15 cellular contexts compared by ENCODE assay signal in genomic region chr12:26809611-26810298, GRCh38. TPM values are rescaled to one million over a fixed set of nuclear protein-coding genes. Genes with fewer than 3 reads are reported as not detected.
DNase-seq lines count a peak whose midpoint lies in the region; ATAC-seq and TF ChIP-seq lines count a peak whose summit lies in the region.
"Had no signal": no experiment of that assay in that cellular context is flagged by ENCODE, and none has a peak within 500 bp of the region (broad histone marks: within the 10 kb centered on the region; RNA-seq: fewer than 3 reads in every experiment).

No MANE protein-coding gene starts in this region.

- no peak overlapping the region for H4K91ac ChIP-seq in mesenchymal stem cell (ENCODE audit: low read length)

- peaks cover 0 to 45% (median 28%) of the 10 kb centered on the region in 9 donors for H3K4me1 ChIP-seq in heart right ventricle
- H3K4me1 ChIP-seq in breast epithelium, result no peaks in the 10 kb centered on the region
- H3K4me1 ChIP-seq in mesenchymal stem cell (ENCODE audit: control insufficient read depth, insufficient read depth, low read depth, low read length), result peaks cover 4% of the 10 kb centered on the region
- H3K4me1 ChIP-seq in aorta (ENCODE audit: control insufficient read depth in 1 of 2, insufficient read depth in 2 of 2, low read length in 2 of 2), result peaks cover 0 to under 1% of the 10 kb centered on the region in 2 donors
- peaks cover 0 to 17% of the 10 kb centered on the region in 2 donors for H3K4me1 ChIP-seq in left lung

- H3K18ac ChIP-seq in mesenchymal stem cell (ENCODE audit: low read depth in 1 of 2, low read length in 2 of 2), result no peak overlapping the region

- H2BK15ac ChIP-seq in mesenchymal stem cell (ENCODE audit: low read depth, poor library complexity, severe bottlenecking), result no peak overlapping the region

- H2BK120ac ChIP-seq in mesenchymal stem cell (ENCODE audit: low read depth, low read length), result no peak overlapping the region

- ATAC-seq in heart right ventricle, result peak in 3 of 8 donors; percentile 5 to 66 (median 51)
- ATAC-seq in aorta (ENCODE audit: low FRiP score), result no peak
- ATAC-seq in left lung, result no peak
- no peak for ATAC-seq in GM18517 (IDR thresholded peaks at IDR 0.05; ENCODE audit: unreplicated experiment)
- ATAC-seq: natural killer cell had no signal

- TF ChIP-seq CTCF in heart right ventricle (IDR thresholded peaks at IDR 0.05), result no peak
- TF ChIP-seq CTCF in breast epithelium (IDR thresholded peaks at IDR 0.05), result no peak
- no peak for TF ChIP-seq CTCF in left lung (IDR thresholded peaks at IDR 0.05)

- H3K36me3 ChIP-seq in heart right ventricle (no peaks in the 10 kb centered on the region), breast epithelium (no peaks in the 10 kb centered on the region), mesenchymal stem cell (ENCODE audit: control insufficient read depth in 1 of 2, insufficient read depth in 2 of 2, low read depth in 1 of 2, low read length in 2 of 2) (no peaks in the 10 kb centered on the region), aorta (ENCODE audit: control insufficient read depth in 1 of 2, insufficient read depth in 2 of 2, low read length in 1 of 2) (no peaks in the 10 kb centered on the region), left lung (no peaks in the 10 kb centered on the region)
- H3K36me3 ChIP-seq: vagina had no signal

- no peak overlapping the region for H4K8ac ChIP-seq in mesenchymal stem cell (ENCODE audit: low read length)

- H2AK5ac ChIP-seq in mesenchymal stem cell (ENCODE audit: low read length, severe bottlenecking), result no peak overlapping the region

- H2BK5ac ChIP-seq in mesenchymal stem cell (ENCODE audit: low read depth, low read length, poor library complexity, severe bottlenecking), result no peak overlapping the region

- intact Hi-C loops in heart right ventricle (cut with DNase I), result no loop called here
- intact Hi-C loops in cardiac septum (cut with DNase I), result no loop called here
- intact Hi-C loops in breast epithelium (cut with DNase I; ENCODE audit: low total_unique reads), result no loop called here
- intact Hi-C loops in aorta (cut with DNase I), result no loop called here
- intact Hi-C loops in left lung (cut with DNase I), result no loop called here

- H3K9ac ChIP-seq in mesenchymal stem cell (ENCODE audit: low read length), result peak overlapping the region; percentile 78

- H3K4ac ChIP-seq in mesenchymal stem cell (ENCODE audit: low read depth in 1 of 2, low read length in 2 of 2), result no peak overlapping the region

- H3K9me3 ChIP-seq in heart right ventricle (no peaks in the 10 kb centered on the region), breast epithelium (no peaks in the 10 kb centered on the region), mesenchymal stem cell (ENCODE audit: control insufficient read depth, low read length) (no peaks in the 10 kb centered on the region), aorta (ENCODE audit: control insufficient read depth, low read length) (no peaks in the 10 kb centered on the region), left lung (no peaks in the 10 kb centered on the region)
- H3K9me3 ChIP-seq: vagina had no signal

- H3K4me3 ChIP-seq in heart right ventricle (no peak overlapping the region), breast epithelium (no peak overlapping the region), mesenchymal stem cell (ENCODE audit: insufficient read depth in 1 of 2, low read depth in 1 of 2, low read length in 2 of 2) (no peak overlapping the region), aorta (ENCODE audit: low read length in 2 of 2) (no peak overlapping the region), left lung (no peak overlapping the region)
- H3K4me3 ChIP-seq: vagina had no signal

- H3K79me1 ChIP-seq in mesenchymal stem cell (replicated peaks; ENCODE audit: low read length, poor library complexity, severe bottlenecking), result peaks cover 20% of the 10 kb centered on the region

- no peak for TF ChIP-seq POLR2A in breast epithelium (IDR thresholded peaks at IDR 0.05)

- H3K27ac ChIP-seq in heart right ventricle (peak overlapping the region in 9 of 10 donors; percentile 18 to 74 (median 36)), breast epithelium (peak overlapping the region; percentile 40 to 50), mesenchymal stem cell (ENCODE audit: low read length, poor library complexity, severe bottlenecking) (no peak overlapping the region), aorta (ENCODE audit: low read depth in 1 of 2, low read length in 2 of 2) (peak overlapping the region; percentile 76 to 83), left lung (peak overlapping the region in 1 of 2 donors; percentile 30)
- H3K27ac ChIP-seq: vagina had no signal

- no peak for DNase-seq in heart right ventricle
- no peak for DNase-seq in cardiac septum (ENCODE audit: low spot score)
- DNase-seq in breast epithelium (ENCODE audit: low spot score in 2 of 2), result no peak
- no peak for DNase-seq in mesenchymal stem cell
- DNase-seq in aorta, result no peak
- DNase-seq in left lung, result no peak
- DNase-seq in glomerular visceral epithelial cell (ENCODE audit: extremely low spot score), result no peak
- DNase-seq: activated CD4-positive, alpha-beta T cell treated with anti-CD3 and anti-CD28 coated beads, Interleukin-2, amount 50 U/mL, for 1 hour; COR-L47; GDM1; natural killer cell; RPMI8226; stimulated activated CD4-positive, alpha-beta T cell treated with anti-CD3 and anti-CD28 coated beads, Interleukin-4, amount 100 ng/mL, for 1 hour had no signal

- no peak overlapping the region for H3K14ac ChIP-seq in mesenchymal stem cell (ENCODE audit: low read length in 2 of 2)

- H2AFZ ChIP-seq in mesenchymal stem cell (ENCODE audit: low read depth, low read length), result no peak overlapping the region

- no peak overlapping the region for H3K4me2 ChIP-seq in mesenchymal stem cell (ENCODE audit: low read length, poor library complexity, severe bottlenecking)

- H3K23ac ChIP-seq in mesenchymal stem cell (ENCODE audit: low read length in 2 of 2), result no peak overlapping the region

- H2BK12ac ChIP-seq in mesenchymal stem cell (ENCODE audit: low read length in 2 of 2), result no peak overlapping the region

- 62 to 73% methylated on average over 6 of the region's 6 CpGs for WGBS in heart right ventricle, 2 donors
- WGBS in mesenchymal stem cell, result 96% methylated on average over 5 of the region's 6 CpGs
- 9 to 20% methylated on average over 6 of the region's 6 CpGs for WGBS in aorta, 2 donors

- H3K27me3 ChIP-seq in heart right ventricle (no peaks in the 10 kb centered on the region), breast epithelium (no peaks in the 10 kb centered on the region), mesenchymal stem cell (ENCODE audit: control insufficient read depth in 1 of 2, insufficient read depth in 1 of 2, low read length in 2 of 2) (no peaks in the 10 kb centered on the region), aorta (ENCODE audit: control insufficient read depth in 1 of 2, insufficient read depth in 2 of 2, low read length in 1 of 2) (no peaks in the 10 kb centered on the region), left lung (no peaks in the 10 kb centered on the region)
- H3K27me3 ChIP-seq: vagina had no signal

RNA-seq across cellular contexts. Expression of gene ITPR2, which starts 23.2 kb away (rescaled TPM):
- 10 to 100 TPM in 9 of 10 donors, 1 to 10 TPM in 1; 9.1 to 18.9 (median 14.8) TPM for total RNA-seq in heart right ventricle
- polyA plus RNA-seq in heart right ventricle, result 1 to 10 TPM; 2.0 to 4.9 TPM
- total RNA-seq in cardiac septum, result 20.9 TPM
- total RNA-seq in breast epithelium, result 10 to 100 TPM; 47.2 to 95.0 (median 66.5) TPM
- polyA plus RNA-seq in mesenchymal stem cell (2013, experiment 1 of 2), result 7.2 TPM
- 6.8 TPM for polyA plus RNA-seq in mesenchymal stem cell (2013, experiment 2 of 2)
- total RNA-seq in aorta, result 10 to 100 TPM; 40.3 to 84.8 TPM
- polyA plus RNA-seq in aorta, result 1 to 10 TPM; 1.5 to 3.3 TPM
- 10 to 100 TPM; 37.7 to 67.8 TPM for total RNA-seq in left lung
